ENCODE assay signal across 8 cellular contexts in the genomic region with DNA sequence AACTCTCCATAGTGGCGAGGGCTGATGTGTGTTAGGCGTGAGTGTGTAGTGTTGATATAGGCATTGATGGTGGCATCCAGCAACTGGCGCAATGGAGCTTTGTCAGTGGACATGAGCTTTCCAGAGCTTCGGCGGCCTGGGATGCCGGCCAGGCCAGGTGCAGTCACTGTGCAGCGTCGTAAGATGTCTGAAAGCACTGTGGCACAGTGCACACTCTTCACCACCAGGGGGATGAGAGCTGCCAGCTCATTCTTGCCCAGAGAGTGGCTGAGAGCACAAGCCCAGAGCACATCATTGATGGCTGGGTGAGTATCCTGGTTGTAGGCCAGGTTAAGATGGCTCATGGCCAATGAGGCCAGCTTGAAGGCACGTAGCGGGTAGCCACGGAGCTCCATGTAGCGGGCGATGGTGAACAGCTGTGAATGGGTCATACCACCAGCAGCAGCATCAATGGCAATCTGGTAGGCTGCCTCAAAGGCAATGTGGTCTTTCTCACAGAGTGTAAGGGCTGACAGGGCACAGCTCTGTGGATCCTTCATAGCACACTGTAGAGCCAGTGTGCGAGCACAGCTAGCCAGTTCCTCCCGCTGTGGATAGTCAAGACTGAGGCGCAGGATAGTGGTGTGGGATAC. TPM values are rescaled to one million over a fixed set of nuclear protein-coding genes. Genes with fewer than 3 reads are reported as not detected.
DNase-seq lines count a peak whose midpoint lies in the region; ATAC-seq and TF ChIP-seq lines count a peak whose summit lies in the region.

No MANE protein-coding gene starts in this region.

- ATAC-seq in GM19463 (IDR thresholded peaks at IDR 0.05; ENCODE audit: unreplicated experiment), result peak; percentile 67
- no peak for ATAC-seq in GM18868 (IDR thresholded peaks at IDR 0.05; ENCODE audit: unreplicated experiment)

- H3K36me3 ChIP-seq in MG63 (peaks cover 12% of the 10 kb centered on the region), hepatocyte (replicated peaks; ENCODE audit: insufficient read depth, low read depth) (no peaks in the 10 kb centered on the region)

- H3K9me3 ChIP-seq in MG63, result no peaks in the 10 kb centered on the region
- H3K9me3 ChIP-seq in hepatocyte (ENCODE audit: low read depth), result no peaks in the 10 kb centered on the region

- no peak overlapping the region for H2AFZ ChIP-seq in hepatocyte

- H3K27ac ChIP-seq in C4-2B (no peak overlapping the region), hepatocyte (no peak overlapping the region)

- H3K4me3 ChIP-seq in MG63, result no peak overlapping the region
- no peak overlapping the region for H3K4me3 ChIP-seq in hepatocyte

- H3K4me2 ChIP-seq in hepatocyte, result no peak overlapping the region

- no peaks in the 10 kb centered on the region for H3K4me1 ChIP-seq in hepatocyte (ENCODE audit: insufficient read depth)

- H4K20me1 ChIP-seq in hepatocyte (ENCODE audit: insufficient read depth, poor library complexity, severe bottlenecking), result no peaks in the 10 kb centered on the region

- H3K9me2 ChIP-seq in hepatocyte (replicated peaks; ENCODE audit: insufficient read depth), result no peaks in the 10 kb centered on the region

- DNase-seq in MG63 (peak; percentile 53), SW480 (ENCODE audit: low spot score) (peak; percentile 44), amygdala (lab: John Stamatoyannopoulos, UW) (peak in 30 of 56 donors; percentile 9 to 68 (median 36)), hepatocyte (ENCODE audit: low spot score) (peak; percentile 78)
- peak; percentile 55 for DNase-seq in stimulated activated CD4-positive, alpha-beta T cell treated with anti-CD3 and anti-CD28 coated beads, Interleukin-12 subunit alpha, Interleukin-12 subunit beta, amount 100 ng/mL, for 4 hours

- no peaks in the 10 kb centered on the region for H3K27me3 ChIP-seq in MG63
- no peaks in the 10 kb centered on the region for H3K27me3 ChIP-seq in hepatocyte

- peaks cover 4% of the 10 kb centered on the region for H3K79me2 ChIP-seq in hepatocyte

- WGBS in hepatocyte (ENCODE audit: low lambda C conversion rate, missing lambda C conversion rate), result 78% methylated on average over 16 of the region's 16 CpGs

- TF ChIP-seq CTCF in C4-2B (conservative IDR thresholded peaks at IDR 0.05) (peak; percentile 92), hepatocyte (IDR thresholded peaks at IDR 0.05; ENCODE audit: poor library complexity) (peak; percentile 66)

RNA-seq across cellular contexts. Expression of a gene that starts 6.7 kb away (rescaled TPM):
- 99.8 and 133 TPM in 2 replicates for total RNA-seq in MG63 (2014; rRNA removed; shearing (Covaris generic); ENCODE audit: low replicate concordance)
- total RNA-seq in hepatocyte, result 77.1 and 91.8 TPM in 2 replicates
- 152 and 167 TPM in 2 replicates for polyA plus RNA-seq in hepatocyte

RNA-seq across cellular contexts. Expression of a gene that starts 7.6 kb away (rescaled TPM):
- 5.2 and 9.2 TPM in 2 replicates for total RNA-seq in MG63 (2014; rRNA removed; shearing (Covaris generic); ENCODE audit: low replicate concordance)
- 27.1 and 27.6 TPM in 2 replicates for total RNA-seq in hepatocyte
- polyA plus RNA-seq in hepatocyte, result 39.1 and 39.3 TPM in 2 replicates

RNA-seq across cellular contexts. Expression of a gene that starts 32.3 kb away (rescaled TPM):
- 81.1 and 101 TPM in 2 replicates for total RNA-seq in MG63 (2014; rRNA removed; shearing (Covaris generic); ENCODE audit: low replicate concordance)
- total RNA-seq in hepatocyte, result 11.8 and 17.8 TPM in 2 replicates
- 17.3 and 18.4 TPM in 2 replicates for polyA plus RNA-seq in hepatocyte
